In the genomic region with DNA sequence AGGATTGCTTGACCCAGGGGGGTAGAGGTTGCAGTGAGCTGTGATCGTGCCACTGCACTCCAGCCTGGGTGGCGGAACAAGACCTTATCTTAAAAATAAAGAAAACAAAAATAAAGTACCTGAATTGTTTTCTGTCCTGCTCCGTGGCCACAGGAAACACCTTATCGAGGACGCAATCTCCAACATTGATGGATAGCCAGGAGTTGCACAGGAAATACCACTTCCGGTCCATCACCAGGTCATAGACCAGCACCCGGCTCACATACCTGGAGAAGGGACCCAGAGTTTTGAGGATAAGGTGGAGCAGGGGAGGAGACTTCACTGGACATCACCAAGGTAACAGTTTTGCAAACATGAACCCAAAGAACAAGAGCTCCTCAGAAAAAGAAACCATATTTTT, we compare ENCODE assay signal across 18 cellular contexts.
"Had no signal": no experiment of that assay in that cellular context is flagged by ENCODE, and none has a peak within 500 bp of the region (broad histone marks: within the 10 kb centered on the region; RNA-seq: fewer than 3 reads in every experiment).

No MANE protein-coding gene starts in this region.

- H3K27ac Mint-ChIP-seq: memory B cell; naive thymus-derived CD4-positive, alpha-beta T cell had no signal

- DNase-seq: colonic mucosa; dermis blood vessel endothelial cell; dorsolateral prefrontal cortex; effector CD4-positive, alpha-beta T cell; effector memory CD4-positive, alpha-beta T cell; foreskin keratinocyte; gastrocnemius medialis; glutamatergic neuron; heart right ventricle; hippocampal formation; left cardiac atrium; left lung; left ventricle myocardium superior; lower lobe of right lung; mesendoderm; naive thymus-derived CD4-positive, alpha-beta T cell had no signal

- H3K9me3 Mint-ChIP-seq: memory B cell had no signal

- H3K9me3 ChIP-seq: colonic mucosa, esophagus muscularis mucosa, gastrocnemius medialis, heart right ventricle, left lung, lower lobe of right lung had no signal

- H3K4me3 Mint-ChIP-seq: memory B cell; naive thymus-derived CD4-positive, alpha-beta T cell had no signal

- H3K4me1 ChIP-seq: colonic mucosa, esophagus muscularis mucosa, foreskin keratinocyte, gastrocnemius medialis, heart right ventricle, left lung, lower lobe of right lung had no signal

- H3K36me3 Mint-ChIP-seq: memory B cell; naive thymus-derived CD4-positive, alpha-beta T cell had no signal

- H3K36me3 ChIP-seq: colonic mucosa, esophagus muscularis mucosa, gastrocnemius medialis, left lung, lower lobe of right lung had no signal

- ATAC-seq: foreskin keratinocyte; gastrocnemius medialis; heart right ventricle; left cardiac atrium; left lung; left ventricle myocardium superior; lower lobe of right lung; naive thymus-derived CD4-positive, alpha-beta T cell had no signal

- H3K27ac ChIP-seq: colonic mucosa, esophagus muscularis mucosa, foreskin keratinocyte, gastrocnemius medialis, heart right ventricle, left lung, lower lobe of right lung had no signal

- H3K4me1 Mint-ChIP-seq: memory B cell; naive thymus-derived CD4-positive, alpha-beta T cell had no signal

- H3K4me3 ChIP-seq: colonic mucosa, esophagus muscularis mucosa, gastrocnemius medialis, heart right ventricle, left lung, lower lobe of right lung had no signal

- H3K27me3 ChIP-seq: colonic mucosa, dorsolateral prefrontal cortex, gastrocnemius medialis, heart right ventricle had no signal
